Comparison of ENCODE assay signal across 18 cellular contexts in the genomic region with DNA sequence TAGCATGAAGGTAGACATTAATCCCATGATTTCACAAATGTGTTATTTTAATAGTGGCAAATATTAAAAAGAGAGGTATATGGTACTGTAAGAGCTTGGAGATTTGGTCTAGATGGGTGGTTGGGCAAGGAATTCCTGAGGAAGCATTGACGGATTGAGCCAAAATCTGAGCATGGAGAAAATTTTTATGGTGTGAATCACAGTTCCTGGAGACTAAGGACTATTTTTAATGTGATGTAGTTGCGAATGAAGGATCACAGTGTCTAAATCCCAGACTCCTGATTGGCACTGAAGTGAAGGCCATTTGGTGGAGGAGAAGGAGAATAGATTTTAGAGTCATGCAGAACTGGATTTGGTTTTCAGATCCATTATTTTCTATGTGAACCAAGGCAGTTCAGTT.
DNase-seq lines count a peak whose midpoint lies in the region; ATAC-seq and TF ChIP-seq lines count a peak whose summit lies in the region.
"Had no signal": no experiment of that assay in that cellular context is flagged by ENCODE, and none has a peak within 500 bp of the region (broad histone marks: within the 10 kb centered on the region; RNA-seq: fewer than 3 reads in every experiment).

No MANE protein-coding gene starts in this region.

- 4 to 9% methylated on average over 2 of the region's 2 CpGs for WGBS in aorta, 2 donors

- H3K27me3 ChIP-seq in ascending aorta (no peaks in the 10 kb centered on the region), foreskin keratinocyte (no peaks in the 10 kb centered on the region), aorta (ENCODE audit: control insufficient read depth in 1 of 2, insufficient read depth in 2 of 2, low read length in 1 of 2) (no peaks in the 10 kb centered on the region)
- H3K27me3 ChIP-seq: dorsolateral prefrontal cortex, SJSA1, stomach had no signal

- TF ChIP-seq CTCF in ascending aorta (IDR thresholded peaks at IDR 0.05): no peak
- TF ChIP-seq CTCF in foreskin keratinocyte (conservative IDR thresholded peaks at IDR 0.05): no peak

- DNase-seq in HCEC 1CT (peak; percentile 92), ascending aorta (ENCODE audit: low spot score in 2 of 2) (no peak), foreskin keratinocyte (peak in 1 of 2 donors; percentile 58), aorta (no peak), Right ventricle myocardium inferior (ENCODE audit: missing footprints) (no peak)
- no peak for DNase-seq in stimulated activated CD4-positive, alpha-beta T cell treated with anti-CD3 and anti-CD28 coated beads, Interleukin-2, amount 100 ng/mL, for 48 hours
- DNase-seq: activated CD8-positive, alpha-beta memory T cell treated with anti-CD3 and anti-CD28 coated beads, Interleukin-2, amount 50 U/mL, for 4 hours; activated naive CD8-positive, alpha-beta T cell treated with anti-CD3 and anti-CD28 coated beads for 36 hours; Calu3; dorsolateral prefrontal cortex; left ventricle myocardium inferior; NCI-H1436 treated with DMSO at 0.1 percent for 48 hours; NCI-H774; nephron progenitor cell; stomach had no signal

- H3K4me3 ChIP-seq in ascending aorta (no peak overlapping the region), aorta (ENCODE audit: low read length in 2 of 2) (no peak overlapping the region)
- H3K4me3 ChIP-seq: dorsolateral prefrontal cortex, left ventricle myocardium inferior, SJSA1, stomach had no signal

- intact Hi-C loops in ascending aorta (cut with DNase I): loop anchor here (5.0 to 10.0 kb wide), 2 partner anchors 40 to 1307 kb away; partner anchors contain the start of gene FHIT
- intact Hi-C loops in aorta (cut with DNase I): loop anchor here (2.0 to 10.0 kb wide), 4 partner anchors 43 to 1310 kb away; partner anchors contain the start of gene FHIT (in 1 of the 2)
- intact Hi-C loops in Right ventricle myocardium inferior (cut with DNase I): no loop called here

- ATAC-seq in foreskin keratinocyte: peak; percentile 43
- ATAC-seq in aorta (ENCODE audit: low FRiP score): peak; percentile 42
- no peak for ATAC-seq in GM21381 (IDR thresholded peaks at IDR 0.05; ENCODE audit: unreplicated experiment)
- ATAC-seq in Right ventricle myocardium inferior: no peak
- ATAC-seq: sciatic nerve had no signal

- H3K36me3 ChIP-seq in ascending aorta: no peaks in the 10 kb centered on the region
- no peaks in the 10 kb centered on the region for H3K36me3 ChIP-seq in aorta (ENCODE audit: control insufficient read depth in 1 of 2, insufficient read depth in 2 of 2, low read length in 1 of 2)
- H3K36me3 ChIP-seq: left ventricle myocardium inferior, SJSA1, stomach had no signal

- peaks cover 0 to 14% of the 10 kb centered on the region in 2 donors for H3K4me1 ChIP-seq in ascending aorta
- H3K4me1 ChIP-seq in foreskin keratinocyte: peaks cover under 1% of the 10 kb centered on the region
- peaks cover 0 to 3% of the 10 kb centered on the region in 2 donors for H3K4me1 ChIP-seq in aorta (ENCODE audit: control insufficient read depth in 1 of 2, insufficient read depth in 2 of 2, low read length in 2 of 2)
- H3K4me1 ChIP-seq: stomach had no signal

- H3K27ac ChIP-seq in ascending aorta (peak overlapping the region; percentile 74 to 81), foreskin keratinocyte (no peak overlapping the region), aorta (ENCODE audit: low read depth in 1 of 2, low read length in 2 of 2) (no peak overlapping the region)
- H3K27ac ChIP-seq: dorsolateral prefrontal cortex, left ventricle myocardium inferior, SJSA1, stomach had no signal

- no peaks in the 10 kb centered on the region for H3K9me3 ChIP-seq in ascending aorta
- no peaks in the 10 kb centered on the region for H3K9me3 ChIP-seq in aorta (ENCODE audit: control insufficient read depth, low read length)
- H3K9me3 ChIP-seq: left ventricle myocardium inferior, SJSA1, stomach had no signal

Comparison
In these comparisons a context has a peak if more than half of its experiments do, and no peak if none do; other contexts are left out.
1. H3K27ac ChIP-seq: peak in ascending aorta (2 of 2); none in foreskin keratinocyte (single experiment) and aorta (0 of 2).
2. ATAC-seq: peak in foreskin keratinocyte (single experiment) and aorta (single experiment); none in GM21381 (single experiment) and Right ventricle myocardium inferior (single experiment).